Comparison of ENCODE assay signal across 8 cellular contexts in the genomic region with DNA sequence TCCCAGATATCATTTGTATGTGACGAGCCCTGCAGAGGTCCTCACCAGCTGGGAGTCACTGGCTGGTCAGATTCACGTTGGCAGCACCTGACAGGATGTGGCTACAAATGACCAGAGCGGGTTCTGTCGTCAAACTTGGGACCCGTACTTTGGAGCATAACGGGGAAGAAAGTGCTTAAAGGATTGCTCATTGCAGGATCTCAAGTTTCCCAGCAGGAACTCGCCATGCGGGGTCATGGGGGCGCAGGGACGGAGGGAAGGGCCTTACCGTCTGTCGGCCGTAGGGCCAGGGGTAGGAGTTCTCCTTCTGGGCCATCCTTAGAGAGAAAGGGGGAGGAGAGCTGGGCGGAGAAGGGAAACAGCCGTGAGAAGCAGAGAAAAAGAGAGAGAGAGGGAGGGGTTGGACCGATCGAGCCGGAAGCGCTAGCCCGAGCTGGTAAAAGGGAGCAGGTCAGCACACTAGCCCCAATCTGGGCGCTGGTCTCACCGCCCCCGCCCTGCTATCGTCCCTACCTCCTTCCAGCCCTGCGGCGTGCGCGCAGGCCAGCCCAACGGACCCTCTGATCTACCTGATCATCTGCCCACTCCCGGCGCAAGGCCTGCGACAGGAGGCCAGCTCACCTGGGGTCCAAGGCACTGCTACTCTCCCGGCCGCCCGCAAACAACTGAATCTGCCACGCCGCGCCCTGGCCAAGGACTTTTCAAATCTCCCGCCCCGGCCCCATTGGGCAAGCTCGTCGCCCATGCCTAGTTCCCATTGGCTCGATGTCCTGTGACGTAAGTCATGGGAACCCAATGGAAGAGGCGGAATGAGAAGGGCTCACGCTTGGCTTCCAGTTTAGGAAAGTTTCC. TPM values are rescaled to one million over a fixed set of nuclear protein-coding genes. Genes with fewer than 3 reads are reported as not detected.
A peak's percentile ranks its signal among the peaks of the same experiment; 100 is the strongest.
DNase-seq lines count a peak whose midpoint lies in the region; ATAC-seq lines count a peak whose summit lies in the region.

A gene (minus strand): TSS at position 667 of the 852 bp plus-strand sequence. CDS start 351 bp downstream, at position 316.

- H3K36me3 Mint-ChIP-seq in activated CD4-positive, alpha-beta memory T cell treated with anti-CD3 and anti-CD28 coated beads, Interleukin-2, amount 10 ng/mL, durations not matched to agents 7 days and 5 days (ENCODE audit: low read depth), result peaks cover 40% of the 10 kb centered on the region

- H3K27ac Mint-ChIP-seq in activated CD4-positive, alpha-beta memory T cell treated with anti-CD3 and anti-CD28 coated beads, Interleukin-2, amount 10 ng/mL, durations not matched to agents 7 days and 5 days, result peak within 1 kb of the TSS; percentile 86

- no peaks in the 10 kb centered on the region for H3K27me3 Mint-ChIP-seq in activated CD4-positive, alpha-beta memory T cell treated with anti-CD3 and anti-CD28 coated beads, Interleukin-2, amount 10 ng/mL, durations not matched to agents 7 days and 5 days

- CTCF ChIA-PET in activated CD4-positive, alpha-beta memory T cell treated with anti-CD3 and anti-CD28 coated beads, Interleukin-2, amount 10 ng/mL, durations not matched to agents 7 days and 5 days (lab: Charles Lee), result interaction anchor here (0.6 to 1.7 kb wide), 11 partner anchors 9 to 91 kb away, joined by 3 to 14 read pairs (median 4); a partner anchor contains a TSS

- peak within 1 kb of the TSS; percentile 87 for H3K4me3 Mint-ChIP-seq in activated CD4-positive, alpha-beta memory T cell treated with anti-CD3 and anti-CD28 coated beads, Interleukin-2, amount 10 ng/mL, durations not matched to agents 7 days and 5 days

- H3K4me1 Mint-ChIP-seq in activated CD4-positive, alpha-beta memory T cell treated with anti-CD3 and anti-CD28 coated beads, Interleukin-2, amount 10 ng/mL, durations not matched to agents 7 days and 5 days, result peaks cover 39% of the 10 kb centered on the region

- no peaks in the 10 kb centered on the region for H3K9me3 Mint-ChIP-seq in activated CD4-positive, alpha-beta memory T cell treated with anti-CD3 and anti-CD28 coated beads, Interleukin-2, amount 10 ng/mL, durations not matched to agents 7 days and 5 days

- POLR2A ChIA-PET in activated CD4-positive, alpha-beta memory T cell treated with anti-CD3 and anti-CD28 coated beads, Interleukin-2, amount 10 ng/mL, durations not matched to agents 7 days and 5 days (lab: Charles Lee), result interaction anchor here (0.7 to 25.1 kb wide), 20 partner anchors 14 to 225 kb away, joined by 3 to 612 read pairs (median 8); a partner anchor contains a TSS

- ATAC-seq in GM19397 (IDR thresholded peaks at IDR 0.05; ENCODE audit: unreplicated experiment) (peak; percentile 71), HG03565 (IDR thresholded peaks at IDR 0.05; ENCODE audit: unreplicated experiment) (peak; percentile 74)

- DNase-seq in CD1c-positive myeloid dendritic cell (ENCODE audit: extremely low spot score) (peak; percentile 97), NCI-H82 treated with DMSO at 0.1 percent for 48 hours (lab: John Stamatoyannopoulos, UW; ENCODE audit: unreplicated experiment) (peak; percentile 90), lung microvascular endothelial cell (ENCODE audit: low read depth in 2 of 2) (peak; percentile 97 to 98)
- peak; percentile 94 for DNase-seq in activated CD4-positive, alpha-beta memory T cell treated with anti-CD3 and anti-CD28 coated beads, Interleukin-2, amount 10 ng/mL, durations not matched to agents 7 days and 5 days
- peak; percentile 96 for DNase-seq in effector CD4-positive, alpha-beta T cell
- peak; percentile 74 to 91 (median 80) for DNase-seq in stimulated activated CD4-positive, alpha-beta T cell treated with anti-CD3 and anti-CD28 coated beads, TNF-alpha, amount 100 ng/mL, for 4 hours (ENCODE audit: low read depth in 3 of 3)

RNA-seq across cellular contexts. Expression of the gene that starts here (rescaled TPM):
- total RNA-seq in activated CD4-positive, alpha-beta memory T cell treated with anti-CD3 and anti-CD28 coated beads, Interleukin-2, amount 10 ng/mL, durations not matched to agents 7 days and 5 days, result 100 to 1,000 TPM; 160 to 167 TPM
- total RNA-seq in lung microvascular endothelial cell, result 4.4 and 16.6 TPM in 2 replicates

Comparison
In these comparisons a context has a peak if more than half of its experiments do, and no peak if none do; other contexts are left out.
1. Peak in every context shown above with its lines: DNase-seq and ATAC-seq.